Comparison of ENCODE assay signal across 9 cellular contexts in genomic region chr15:38176155-38176554, GRCh38.
DNase-seq lines count a peak whose midpoint lies in the region; ATAC-seq, FAIRE-seq and TF ChIP-seq lines count a peak whose summit lies in the region.
"Had no signal": no experiment of that assay in that cellular context is flagged by ENCODE, and none has a peak within 500 bp of the region (broad histone marks: within the 10 kb centered on the region; RNA-seq: fewer than 3 reads in every experiment).

No MANE protein-coding gene starts in this region.

- no peak overlapping the region for H3K27ac ChIP-seq in substantia nigra (ENCODE audit: low read depth, low read length, poor library complexity, severe bottlenecking)

- ATAC-seq in GM18858 (IDR thresholded peaks at IDR 0.05; ENCODE audit: unreplicated experiment) (peak; percentile 93), HG02678 (IDR thresholded peaks at IDR 0.05; ENCODE audit: unreplicated experiment) (peak; percentile 79), omental fat pad (ENCODE audit: low FRiP score) (peak; percentile 59), GM19324 (IDR thresholded peaks at IDR 0.05; ENCODE audit: low FRiP score, unreplicated experiment) (no peak)

- TF ChIP-seq CTCF in omental fat pad (IDR thresholded peaks at IDR 0.05), result no peak

- TF ChIP-seq POLR2A in GM12891 (IDR thresholded peaks at IDR 0.05; ENCODE audit: low read depth, low read length), result no peak

- peak; percentile 85 for FAIRE-seq in RCC 7860 (lab: Jason Lieb, UNC)
- no peak for FAIRE-seq in GM12891 (lab: Jason Lieb, UNC)

- peak; percentile 56 for DNase-seq in RCC 7860 (ENCODE audit: low spot score)
- no peak for DNase-seq in omental fat pad (ENCODE audit: low spot score)
- DNase-seq in GM12891 (ENCODE audit: insufficient read length, low spot score), result no peak
- DNase-seq in substantia nigra (lab: John Stamatoyannopoulos, UW), result no peak
- DNase-seq in putamen (ENCODE audit: low spot score), result no peak
- DNase-seq: stimulated activated CD4-positive, alpha-beta T cell treated with anti-CD3 and anti-CD28 coated beads, Interleukin-2, amount 100 ng/mL, for 48 hours had no signal

TF ChIP-seq in GM12891, 5 proteins besides CTCF, POLR2A, EP300 and RAD21:
- TF ChIP-seq SPI1 (IDR thresholded peaks at IDR 0.05; ENCODE audit: low read depth, low read length), result no peak
- no peak for TF ChIP-seq POLR2AphosphoS5 (IDR thresholded peaks at IDR 0.05; ENCODE audit: low read depth, low read length)
- no peak for TF ChIP-seq TAF1 (IDR thresholded peaks at IDR 0.05; ENCODE audit: low read depth, low read length)
